In the genomic region with DNA sequence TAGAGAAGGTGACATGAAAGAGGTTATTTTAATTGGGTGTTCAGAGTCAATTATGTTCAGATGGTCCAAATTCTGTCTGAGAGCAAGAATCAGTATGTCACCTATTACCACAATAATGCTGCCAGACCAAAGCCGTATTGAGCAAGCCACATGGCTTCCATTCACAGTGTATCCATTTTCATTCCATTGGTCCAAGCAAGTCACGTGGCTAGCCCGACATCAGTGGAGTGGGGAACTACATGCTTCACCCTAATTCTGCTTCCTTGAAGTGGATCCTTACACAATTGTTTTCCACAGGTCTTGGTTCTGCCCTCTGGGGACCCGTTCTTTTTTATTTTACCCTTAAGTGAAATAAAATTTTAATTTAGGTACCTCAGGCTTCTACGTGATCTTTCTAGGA, we compare ENCODE assay signal across 31 cellular contexts.
"Had no signal": no experiment of that assay in that cellular context is flagged by ENCODE, and none has a peak within 500 bp of the region (broad histone marks: within the 10 kb centered on the region; RNA-seq: fewer than 3 reads in every experiment).

No MANE protein-coding gene starts in this region.

- H3K27me3 ChIP-seq: adrenal gland, body of pancreas, brain microvascular endothelial cell, breast epithelium had no signal

- FAIRE-seq: astrocyte, TTC549 had no signal

- ATAC-seq: activated CD8-positive, alpha-beta T cell treated with anti-CD3 and anti-CD28 coated beads for 36 hours; activated naive CD4-positive, alpha-beta T cell treated with anti-CD3 and anti-CD28 coated beads, Interleukin-2, amount 50 U/mL, for 72 hours; activated T-cell treated with anti-CD3 and anti-CD28 coated beads, Interleukin-2, amount 50 U/mL, for 4 hours; activated T-cell treated with anti-CD3 and anti-CD28 coated beads, Interleukin-2, amount 50 U/mL, for 72 hours; activated T-helper 17 cell treated with anti-CD3 and anti-CD28 coated beads, Interleukin-2, amount 50 U/mL, for 72 hours; body of pancreas; T-cell; T-helper 17 cell had no signal

- H3K36me3 ChIP-seq: adrenal gland, brain microvascular endothelial cell, breast epithelium, WERI-Rb-1 had no signal

- H3K4me3 ChIP-seq: adrenal gland, body of pancreas, breast epithelium had no signal

- H3K4me1 ChIP-seq: adrenal gland, body of pancreas, breast epithelium had no signal

- H3K27ac ChIP-seq: adrenal gland, body of pancreas, brain microvascular endothelial cell, breast epithelium, WERI-Rb-1 had no signal

- H3K9me3 ChIP-seq: adrenal gland, body of pancreas, breast epithelium had no signal

- DNase-seq: activated B cell treated with CpG ODN at 0.5 μM for 24 hours; activated CD4-positive, alpha-beta memory T cell treated with anti-CD3 and anti-CD28 coated beads for 36 hours; activated CD4-positive, alpha-beta T cell treated with anti-CD3 and anti-CD28 coated beads for 4 hours; activated CD4-positive, alpha-beta T cell treated with anti-CD3 and anti-CD28 coated beads, Interleukin-2, amount 10 ng/mL, durations not matched to agents 7 days and 5 days; activated CD4-positive, CD25-positive, alpha-beta regulatory T cell treated with anti-CD3 and anti-CD28 coated beads, Interleukin-2, amount 50 U/mL, for 72 hours; activated CD8-positive, alpha-beta memory T cell treated with anti-CD3 and anti-CD28 coated beads, Interleukin-2, amount 50 U/mL, for 4 hours; activated CD8-positive, alpha-beta T cell treated with anti-CD3 and anti-CD28 coated beads for 36 hours; activated effector memory CD4-positive, alpha-beta T cell treated with anti-CD3 and anti-CD28 coated beads, Interleukin-2, amount 50 U/mL, for 16 hours; activated gamma-delta T cell treated with Interleukin-2 at 50 U/mL for 16 hours; activated naive CD4-positive, alpha-beta T cell; activated naive CD4-positive, alpha-beta T cell treated with anti-CD3 and anti-CD28 coated beads for 36 hours; activated naive CD4-positive, alpha-beta T cell treated with anti-CD3 and anti-CD28 coated beads, Interleukin-2, amount 50 U/mL, for 16 hours; activated naive CD8-positive, alpha-beta T cell treated with anti-CD3 and anti-CD28 coated beads for 36 hours; activated T-cell treated with anti-CD3 and anti-CD28 coated beads for 4 hours; activated T-cell treated with anti-CD3 and anti-CD28 coated beads, Interleukin-2, amount 50 U/mL, for 1 hour; activated T-cell treated with anti-CD3 and anti-CD28 coated beads, Interleukin-2, amount 50 U/mL, for 4 hours; activated T-cell treated with anti-CD3 and anti-CD28 coated beads, Interleukin-2, amount 50 U/mL, for 72 hours; adrenal gland; amniotic stem cell; aorta; body of pancreas; brain microvascular endothelial cell; cerebellar nuclear complex; T-cell; T-helper 17 cell; WERI-Rb-1 had no signal
